Comparison of ENCODE assay signal across 21 cellular contexts in the genomic region with DNA sequence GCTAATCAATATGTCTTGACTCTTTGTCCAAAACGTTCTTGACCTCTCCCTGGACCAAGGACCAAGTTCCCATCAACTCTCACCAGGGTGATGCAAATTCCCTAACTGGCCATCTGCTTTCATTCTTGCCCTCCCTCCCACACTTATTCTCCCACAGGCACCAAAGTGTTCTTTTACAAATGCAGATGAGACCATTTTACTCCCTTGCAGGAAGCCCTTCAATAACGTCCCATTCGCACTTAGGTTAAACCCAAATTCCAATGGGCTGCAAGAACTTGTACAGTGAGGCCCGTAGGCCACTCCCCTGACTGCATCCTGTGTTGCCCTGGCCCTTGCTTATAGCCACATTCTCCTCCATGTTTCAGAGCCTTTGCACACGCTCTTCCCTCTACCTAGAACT.
"Had no signal": no experiment of that assay in that cellular context is flagged by ENCODE, and none has a peak within 500 bp of the region (broad histone marks: within the 10 kb centered on the region; RNA-seq: fewer than 3 reads in every experiment).

No MANE protein-coding gene starts in this region.

- DNase-seq: activated B cell treated with CpG ODN at 0.5 μM for 24 hours; activated CD4-positive, alpha-beta memory T cell treated with anti-CD3 and anti-CD28 coated beads for 36 hours; activated CD4-positive, alpha-beta T cell treated with anti-CD3 and anti-CD28 coated beads for 4 hours; activated T-cell treated with anti-CD3 and anti-CD28 coated beads for 4 hours; amniotic stem cell; heart right ventricle; kidney; midbrain; stimulated activated CD4-positive, alpha-beta T cell treated with anti-CD3 and anti-CD28 coated beads, Interleukin-12 subunit alpha, Interleukin-12 subunit beta, amount 100 ng/mL, for 4 hours; stimulated activated CD4-positive, alpha-beta T cell treated with anti-CD3 and anti-CD28 coated beads, Interleukin-1b, Interleukin-23, amount 100 ng/mL, for 48 hours; stimulated activated naive CD8-positive, alpha-beta T cell treated with anti-CD3 and anti-CD28 coated beads, Interleukin-15, Interleukin-2, amounts not matched to agents 100 U/mL and 50 U/mL, for 24 hours; substantia nigra had no signal

- H3K27me3 Mint-ChIP-seq: activated CD4-positive, alpha-beta memory T cell treated with anti-CD3 and anti-CD28 coated beads for 36 hours; activated naive CD8-positive, alpha-beta T cell had no signal

- H3K9me3 Mint-ChIP-seq: activated B cell treated with CpG ODN at 0.5 μM for 24 hours; activated CD4-positive, alpha-beta memory T cell treated with anti-CD3 and anti-CD28 coated beads for 36 hours; activated T-helper 1 cell treated with anti-CD3 and anti-CD28 coated beads, Interleukin-12 subunit alpha, Interleukin-12 subunit beta, Interleukin-2, Interleukin-4 antibody, amounts not matched to agents 30 ng/mL and 10 ng/mL and 1 ng/mL, durations not matched to agents 14 hours and 24 hours and 36 hours; nephron; T-helper 2 cell treated with Interferon-gamma antibody and Interleukin-4, amounts not matched to agents 5 μg/mL and 100 μg/mL, for 36 hours had no signal

- H3K36me3 Mint-ChIP-seq: activated CD4-positive, alpha-beta memory T cell treated with anti-CD3 and anti-CD28 coated beads for 36 hours had no signal

- H3K27ac Mint-ChIP-seq: activated B cell treated with CpG ODN at 0.5 μM for 24 hours; activated CD4-positive, alpha-beta memory T cell treated with anti-CD3 and anti-CD28 coated beads for 36 hours; activated naive CD8-positive, alpha-beta T cell; activated T-helper 1 cell treated with anti-CD3 and anti-CD28 coated beads, Interleukin-12 subunit alpha, Interleukin-12 subunit beta, Interleukin-2, Interleukin-4 antibody, amounts not matched to agents 30 ng/mL and 10 ng/mL and 1 ng/mL, durations not matched to agents 14 hours and 24 hours and 36 hours; nephron; T-helper 2 cell treated with Interferon-gamma antibody and Interleukin-4, amounts not matched to agents 5 μg/mL and 100 μg/mL, for 36 hours had no signal

- H3K4me1 Mint-ChIP-seq: activated B cell treated with CpG ODN at 0.5 μM for 24 hours, nephron had no signal

- H3K36me3 ChIP-seq: cardiac muscle cell, prostate gland had no signal

- H3K4me3 ChIP-seq: cardiac muscle cell, heart right ventricle, prostate gland, right atrium auricular region, tibial nerve had no signal

- ATAC-seq: heart right ventricle; left lobe of liver; stimulated activated naive CD8-positive, alpha-beta T cell treated with anti-CD3 and anti-CD28 coated beads, Interleukin-15, Interleukin-2, amounts not matched to agents 100 U/mL and 50 U/mL, for 24 hours had no signal

- H3K27me3 ChIP-seq: cardiac muscle cell, heart right ventricle, right atrium auricular region, tibial nerve had no signal

- H3K4me3 Mint-ChIP-seq: activated B cell treated with CpG ODN at 0.5 μM for 24 hours; activated CD4-positive, alpha-beta memory T cell treated with anti-CD3 and anti-CD28 coated beads for 36 hours; activated naive CD8-positive, alpha-beta T cell; activated T-helper 1 cell treated with anti-CD3 and anti-CD28 coated beads, Interleukin-12 subunit alpha, Interleukin-12 subunit beta, Interleukin-2, Interleukin-4 antibody, amounts not matched to agents 30 ng/mL and 10 ng/mL and 1 ng/mL, durations not matched to agents 14 hours and 24 hours and 36 hours; nephron; T-helper 2 cell treated with Interferon-gamma antibody and Interleukin-4, amounts not matched to agents 5 μg/mL and 100 μg/mL, for 36 hours had no signal

- H3K27ac ChIP-seq: cardiac muscle cell, heart right ventricle, prostate gland, right atrium auricular region, tibial nerve had no signal

- H3K4me1 ChIP-seq: prostate gland, right atrium auricular region had no signal

- H3K9me3 ChIP-seq: heart right ventricle, prostate gland, right atrium auricular region, tibial nerve had no signal
